ENCODE assay signal across 10 cellular contexts in genomic region chr3:194574639-194575483, GRCh38. TPM values are rescaled to one million over a fixed set of nuclear protein-coding genes. Genes with fewer than 3 reads are reported as not detected.
DNase-seq lines count a peak whose midpoint lies in the region; ATAC-seq, FAIRE-seq and TF ChIP-seq lines count a peak whose summit lies in the region.
"Had no signal": no experiment of that assay in that cellular context is flagged by ENCODE, and none has a peak within 500 bp of the region (broad histone marks: within the 10 kb centered on the region; RNA-seq: fewer than 3 reads in every experiment).

No MANE protein-coding gene starts in this region.

- peaks cover 38% of the 10 kb centered on the region for H3K4me1 Mint-ChIP-seq in MCF 10A (ENCODE audit: insufficient read depth, unreplicated experiment)

- TF ChIP-seq CTCF in AG04449 (IDR thresholded peaks at IDR 0.05; ENCODE audit: insufficient read depth, low read length, missing control alignments), result peak; percentile 10
- no peak for TF ChIP-seq CTCF in HL-60 (IDR thresholded peaks at IDR 0.05; ENCODE audit: insufficient read depth, low read length)
- TF ChIP-seq CTCF in MCF 10A (IDR thresholded peaks at IDR 0.05; ENCODE audit: unreplicated experiment), result no peak
- no peak for TF ChIP-seq CTCF in kidney (IDR thresholded peaks at IDR 0.05; ENCODE audit: borderline replicate concordance, extremely low read depth, insufficient read depth)
- TF ChIP-seq CTCF in GM10266 (IDR thresholded peaks at IDR 0.05; ENCODE audit: control insufficient read depth, insufficient read depth, low read depth, missing control alignments), result no peak

- no peaks in the 10 kb centered on the region for H3K36me3 Mint-ChIP-seq in MCF 10A (ENCODE audit: insufficient read depth, unreplicated experiment)
- H3K36me3 Mint-ChIP-seq: activated CD8-positive, alpha-beta memory T cell treated with anti-CD3 and anti-CD28 coated beads, Interleukin-2, amount 10 ng/mL, durations not matched to agents 7 days and 5 days; CD8-positive, alpha-beta memory T cell had no signal

- POLR2A ChIA-PET in AG04449 (lab: Yijun Ruan, JAX), result interaction anchor here (0.7 kb wide), 1 partner anchor 112 kb away, joined by 3 read pairs; no protein-coding TSS in a partner anchor
- POLR2A ChIA-PET in MCF 10A (lab: Yijun Ruan, JAX), result interaction anchor here (1.0 to 1.8 kb wide), 9 partner anchors 9 to 101 kb away, joined by 3 to 9 read pairs (median 4); no protein-coding TSS in a partner anchor

- no peak overlapping the region for H3K4me3 ChIP-seq in AG04449 (ENCODE audit: low read depth, low read length)
- H3K4me3 ChIP-seq in HL-60 (replicated peaks; ENCODE audit: insufficient read depth, low read length), result no peak overlapping the region
- no peak overlapping the region for H3K4me3 ChIP-seq in kidney (ENCODE audit: low read length in 2 of 2)

- H3K9ac ChIP-seq in kidney (ENCODE audit: low read length in 2 of 2), result no peak overlapping the region

- H3K27ac ChIP-seq in HL-60 (replicated peaks), result peak overlapping the region; percentile 59
- H3K27ac ChIP-seq in kidney (ENCODE audit: low read depth in 2 of 2, low read length in 2 of 2), result no peak overlapping the region

- TSS peak; percentile 95 for BruUV-seq in MCF 10A (replicated peaks; lab: Mats Ljungman, UMichigan)

- no peak overlapping the region for H3K4me3 Mint-ChIP-seq in MCF 10A (ENCODE audit: unreplicated experiment)
- H3K4me3 Mint-ChIP-seq: activated CD8-positive, alpha-beta memory T cell treated with anti-CD3 and anti-CD28 coated beads, Interleukin-2, amount 10 ng/mL, durations not matched to agents 7 days and 5 days; CD8-positive, alpha-beta memory T cell had no signal

- H3K4me1 ChIP-seq in kidney (ENCODE audit: control insufficient read depth in 1 of 2, insufficient read depth in 1 of 2, low read depth in 1 of 2, low read length in 2 of 2), result peaks cover 0 to 9% of the 10 kb centered on the region in 2 donors

- intact Hi-C loops in MCF 10A (cut with micrococcal nuclease), result loop anchor here (1.0 kb wide), 1 partner anchor 19 kb away; no protein-coding TSS in a partner anchor
- intact Hi-C loops in kidney (cut with DNase I), result no loop called here

- no peaks in the 10 kb centered on the region for H3K27me3 Mint-ChIP-seq in MCF 10A (ENCODE audit: insufficient read depth, unreplicated experiment)

- CTCF ChIA-PET in AG04449 (lab: Yijun Ruan, JAX), result interaction anchor here (1.0 to 5.7 kb wide), 15 partner anchors 9 to 118 kb away, joined by 3 to 42 read pairs (median 4); no protein-coding TSS in a partner anchor
- CTCF ChIA-PET in MCF 10A (lab: Yijun Ruan, JAX), result interaction anchor here (0.6 to 2.9 kb wide), 5 partner anchors 18 to 234 kb away, joined by 3 to 10 read pairs (median 4); no protein-coding TSS in a partner anchor

- no peak overlapping the region for H3K27ac Mint-ChIP-seq in MCF 10A (ENCODE audit: low read depth, unreplicated experiment)
- H3K27ac Mint-ChIP-seq: activated CD8-positive, alpha-beta memory T cell treated with anti-CD3 and anti-CD28 coated beads, Interleukin-2, amount 10 ng/mL, durations not matched to agents 7 days and 5 days; CD8-positive, alpha-beta memory T cell had no signal

- no peaks in the 10 kb centered on the region for H3K36me3 ChIP-seq in kidney (ENCODE audit: control insufficient read depth in 1 of 2, insufficient read depth in 2 of 2, low read length in 2 of 2)

- no peak for FAIRE-seq in kidney (lab: Jason Lieb, UNC)

- no peaks in the 10 kb centered on the region for H3K9me3 Mint-ChIP-seq in MCF 10A (ENCODE audit: unreplicated experiment)

- H3K27me3 ChIP-seq in HL-60 (ENCODE audit: insufficient read depth, poor library complexity, severe bottlenecking), result no peaks in the 10 kb centered on the region

- H3K9me3 ChIP-seq in kidney (ENCODE audit: control insufficient read depth in 1 of 2, low read length in 2 of 2), result no peaks in the 10 kb centered on the region

- no peak for DNase-seq in AG04449 (ENCODE audit: low read depth, low spot score)
- no peak for DNase-seq in HL-60 (ENCODE audit: low read depth in 1 of 2, low spot score in 1 of 2)
- peak; percentile 41 for DNase-seq in MCF 10A (ENCODE audit: unreplicated experiment)
- DNase-seq in kidney, result peak; percentile 12
- no peak for DNase-seq in GM10266 (ENCODE audit: extremely low spot score)
- DNase-seq in stimulated activated CD4-positive, alpha-beta T cell treated with anti-CD3 and anti-CD28 coated beads, Interleukin-4, amount 100 ng/mL, for 4 hours, result no peak
- DNase-seq: activated CD8-positive, alpha-beta memory T cell treated with anti-CD3 and anti-CD28 coated beads, Interleukin-2, amount 10 ng/mL, durations not matched to agents 7 days and 5 days; CD8-positive, alpha-beta memory T cell had no signal

- ATAC-seq in HG02642 (IDR thresholded peaks at IDR 0.05; ENCODE audit: poor library complexity, unreplicated experiment) (no peak), GM18870 (IDR thresholded peaks at IDR 0.05; ENCODE audit: unreplicated experiment) (no peak)

RNA-seq across cellular contexts. Expression of gene TMEM44, which starts 58.4 kb away (rescaled TPM):
- total RNA-seq in MCF 10A (2022) (8.3 and 13.2 TPM in 2 replicates), kidney (15.7 TPM)
- 7.0 TPM for polyA plus RNA-seq in kidney (ENCODE audit: insufficient read depth, low read depth, low replicate concordance)

Comparison
In these comparisons a context has a peak if more than half of its experiments do, and no peak if none do; other contexts are left out.
1. DNase-seq: peak in MCF 10A (single experiment) and kidney (single experiment); none in AG04449 (single experiment), HL-60 (0 of 2), GM10266 (single experiment) and stimulated activated CD4-positive, alpha-beta T cell treated with anti-CD3 and anti-CD28 coated beads, Interleukin-4, amount 100 ng/mL, for 4 hours (0 of 2).